21 cellular contexts compared by ENCODE assay signal in the genomic region with DNA sequence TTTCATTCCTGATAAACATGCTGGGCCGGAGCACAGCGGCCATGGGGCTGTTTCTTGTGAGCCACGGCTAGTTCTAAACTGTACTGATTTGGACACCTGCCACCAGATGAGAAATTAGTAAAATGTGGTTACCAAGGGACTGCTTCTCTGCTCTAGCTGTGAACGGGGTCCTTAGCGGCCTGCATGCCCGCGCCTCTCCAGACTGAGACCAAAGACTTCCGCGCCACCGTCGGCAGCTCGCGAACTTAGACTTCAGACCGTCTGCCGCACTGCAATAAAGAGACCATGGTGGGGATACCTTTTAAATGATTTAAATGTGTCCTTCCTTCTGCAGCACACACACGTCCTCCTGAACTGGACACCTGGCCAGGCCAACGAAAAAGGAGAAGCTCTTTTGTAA.
DNase-seq lines count a peak whose midpoint lies in the region; ATAC-seq, FAIRE-seq and TF ChIP-seq lines count a peak whose summit lies in the region.
"Had no signal": no experiment of that assay in that cellular context is flagged by ENCODE, and none has a peak within 500 bp of the region (broad histone marks: within the 10 kb centered on the region; RNA-seq: fewer than 3 reads in every experiment).

No MANE protein-coding gene starts in this region.

- TF ChIP-seq EP300 in H1 (IDR thresholded peaks at IDR 0.05; ENCODE audit: borderline replicate concordance in 1 of 2, low read depth in 2 of 2, low read length in 2 of 2) = no peak

- no peak overlapping the region for H3K9ac ChIP-seq in H1 (replicated peaks in 1 of 4; ENCODE audit: extremely low read depth in 1 of 4, low read depth in 3 of 4, low read length in 3 of 4)
- H3K9ac ChIP-seq: BLaER1 treated with 17β-estradiol and CSF1 and Interleukin-3, amounts not matched to agents 10 nM and 100 nM had no signal

- no peak overlapping the region for H2BK5ac ChIP-seq in H1 (ENCODE audit: low read depth, low read length)

- H3K79me2 ChIP-seq in H1 (ENCODE audit: control insufficient read depth in 1 of 2, insufficient read depth in 2 of 2, low read length in 2 of 2) = no peaks in the 10 kb centered on the region

- H4K8ac ChIP-seq in H1 (ENCODE audit: extremely low read depth, insufficient read depth, low read length) = no peak overlapping the region

- peaks cover 22% of the 10 kb centered on the region in 2 donors for H3K4me1 Mint-ChIP-seq in natural killer cell
- peaks cover 14 to 18% of the 10 kb centered on the region in 2 donors for H3K4me1 Mint-ChIP-seq in natural killer cell treated with Interleukin-12 subunit alpha and Interleukin-12 subunit beta and Interleukin-15 and Interleukin-18, amount 100 ng/mL, for 72 hours (ENCODE audit: low read depth in 2 of 2)
- H3K4me1 Mint-ChIP-seq: B cell had no signal

- 96% methylated on average over 17 of the region's 17 CpGs; no CpG with 5 or more reads in 1 of the 2 experiments for WGBS in H1 (ENCODE audit: extremely low coverage in 1 of 2, insufficient coverage in 1 of 2, insufficient read length in 1 of 2, insufficient replicate concordance in 2 of 2, low coverage in 1 of 2, low lambda C conversion rate in 2 of 2, missing lambda C conversion rate in 1 of 2), 2 experiments

- no peak overlapping the region for H3K56ac ChIP-seq in H1 (replicated peaks; ENCODE audit: insufficient read length, low read depth, low read length)

- no peak overlapping the region for H2AFZ ChIP-seq in H1 (ENCODE audit: low read length)

- H3K9me3 ChIP-seq in H1 (ENCODE audit: insufficient read depth in 2 of 2, low read depth in 1 of 2, low read length in 1 of 2) = peaks cover 0 to 38% of the 10 kb centered on the region in 2 experiments; a peak in 2 of 4 replicates

- H3K18ac ChIP-seq in H1 (ENCODE audit: extremely low read depth, low read length) = no peak overlapping the region

- no peak overlapping the region for H3K4me2 ChIP-seq in H1 (ENCODE audit: insufficient read depth in 1 of 2, low read depth in 2 of 2, low read length in 2 of 2)
- H3K4me2 ChIP-seq: A549; BLaER1 treated with 17β-estradiol and CSF1 and Interleukin-3, amounts not matched to agents 10 nM and 100 nM had no signal

- H4K5ac ChIP-seq in H1 (ENCODE audit: insufficient read length, low read depth, low read length) = no peak overlapping the region

- H2BK12ac ChIP-seq in H1 (ENCODE audit: low read depth, low read length) = no peak overlapping the region

- DNase-seq in natural killer cell = no peak
- no peak for DNase-seq in natural killer cell treated with Interleukin-12 subunit alpha and Interleukin-12 subunit beta and Interleukin-15 and Interleukin-18, amount 100 ng/mL, for 72 hours (ENCODE audit: low spot score)
- DNase-seq in H1 (ENCODE audit: low read depth in 1 of 2, low spot score in 2 of 2) = no peak
- DNase-seq in NCI-H1105 (lab: John Stamatoyannopoulos, UW) = no peak
- DNase-seq: AML-193; Caco-2; Calu3; CD4-positive, alpha-beta T cell; CD8-positive, alpha-beta T cell; DMS79 treated with DMSO at 0.1 percent for 48 hours; GF-D8 had no signal

- 0 out of 2 replicates have a peak overlapping the region, but pooled peaks have one; percentile 6 for H2AK5ac ChIP-seq in H1 (ENCODE audit: low read depth, low read length)

- ATAC-seq in natural killer cell (no peak), GM19452 (IDR thresholded peaks at IDR 0.05; ENCODE audit: unreplicated experiment) (no peak)
- no peak for ATAC-seq in natural killer cell treated with Interleukin-12 subunit alpha and Interleukin-12 subunit beta and Interleukin-15 and Interleukin-18, amount 100 ng/mL, for 72 hours
- ATAC-seq: A549; CD8-positive, alpha-beta T cell had no signal

- POLR2A ChIA-PET in H1 (lab: Charles Lee; ENCODE audit: partially characterized antibody) = no interaction called here

- no peak for FAIRE-seq in H1 (lab: Jason Lieb, UNC)
- FAIRE-seq: A549, D721Med, G401.6, GM12891, GM18507 had no signal

- no peak overlapping the region for H3K4me3 ChIP-seq in H1 (ENCODE audit: extremely low read depth in 1 of 4, insufficient read depth in 2 of 4, low read depth in 3 of 4, low read length in 4 of 4)
- H3K4me3 ChIP-seq: A549; BLaER1 treated with 17β-estradiol and CSF1 and Interleukin-3, amounts not matched to agents 10 nM and 100 nM had no signal

- H4K20me1 ChIP-seq in H1 (replicated peaks in 1 of 2; ENCODE audit: control insufficient read depth in 1 of 2, insufficient read depth in 2 of 2, low read length in 2 of 2) = no peaks in the 10 kb centered on the region
- H4K20me1 ChIP-seq: BLaER1 treated with 17β-estradiol and CSF1 and Interleukin-3, amounts not matched to agents 10 nM and 100 nM had no signal

- no peak for TF ChIP-seq RAD21 in H1 (IDR thresholded peaks at IDR 0.05 in 1 of 2, conservative IDR thresholded peaks at IDR 0.05 in 1 of 2; ENCODE audit: low read depth in 2 of 2, low read length in 2 of 2)

- H3K14ac ChIP-seq in H1 (ENCODE audit: insufficient read length) = no peak overlapping the region

- peak overlapping the region; percentile 31 for H3K4me3 Mint-ChIP-seq in natural killer cell
- no peak overlapping the region for H3K4me3 Mint-ChIP-seq in natural killer cell treated with Interleukin-12 subunit alpha and Interleukin-12 subunit beta and Interleukin-15 and Interleukin-18, amount 100 ng/mL, for 72 hours
- H3K4me3 Mint-ChIP-seq: B cell; CD4-positive, alpha-beta T cell; CD8-positive, alpha-beta T cell had no signal

- H3K27ac ChIP-seq in H1 (ENCODE audit: low read depth, low read length) = no peak overlapping the region
- H3K27ac ChIP-seq: 22Rv1; A549; BLaER1 treated with 17β-estradiol and CSF1 and Interleukin-3, amounts not matched to agents 10 nM and 100 nM; C4-2B had no signal

- H3K27me3 ChIP-seq in H1 (replicated peaks in 1 of 4; ENCODE audit: control insufficient read depth in 3 of 4, extremely low read depth in 1 of 4, insufficient read depth in 3 of 4, low read length in 3 of 4) = no peaks in the 10 kb centered on the region
- H3K27me3 ChIP-seq: BLaER1 treated with 17β-estradiol and CSF1 and Interleukin-3, amounts not matched to agents 10 nM and 100 nM had no signal

- no peaks in the 10 kb centered on the region for H3K9me3 Mint-ChIP-seq in natural killer cell
- no peaks in the 10 kb centered on the region for H3K9me3 Mint-ChIP-seq in natural killer cell treated with Interleukin-12 subunit alpha and Interleukin-12 subunit beta and Interleukin-15 and Interleukin-18, amount 100 ng/mL, for 72 hours

- intact Hi-C loops in natural killer cell (cut with micrococcal nuclease) = no loop called here

- no peak overlapping the region for H2BK15ac ChIP-seq in H1 (ENCODE audit: low read length)

- no peaks in the 10 kb centered on the region for H3K36me3 ChIP-seq in H1 (ENCODE audit: control insufficient read depth in 2 of 4, insufficient read depth in 4 of 4, low read length in 3 of 4)
- H3K36me3 ChIP-seq: BLaER1 treated with 17β-estradiol and CSF1 and Interleukin-3, amounts not matched to agents 10 nM and 100 nM had no signal

- H3K27ac Mint-ChIP-seq in natural killer cell = no peak overlapping the region
- H3K27ac Mint-ChIP-seq in natural killer cell treated with Interleukin-12 subunit alpha and Interleukin-12 subunit beta and Interleukin-15 and Interleukin-18, amount 100 ng/mL, for 72 hours = no peak overlapping the region
- H3K27ac Mint-ChIP-seq: B cell; CD4-positive, alpha-beta T cell; CD8-positive, alpha-beta T cell had no signal

- TF ChIP-seq POLR2A in H1 (IDR thresholded peaks at IDR 0.05; ENCODE audit: control extremely low read depth in 1 of 2, low read depth in 2 of 2, low read length in 2 of 2) = no peak

- CTCF ChIA-PET in H1 (lab: Charles Lee; ENCODE audit: partially characterized antibody) = interaction anchor here (1.1 kb wide), 1 partner anchor 143 kb away, joined by 3 read pairs; no protein-coding TSS in a partner anchor

- no peak overlapping the region for H2BK20ac ChIP-seq in H1 (ENCODE audit: low read length)

- no peak for TF ChIP-seq CTCF in natural killer cell (IDR thresholded peaks at IDR 0.05)
- no peak for TF ChIP-seq CTCF in H1 (IDR thresholded peaks at IDR 0.05; ENCODE audit: control extremely low read depth in 1 of 3, insufficient read depth in 1 of 3, low read depth in 1 of 3, low read length in 3 of 3)

- H3K4ac ChIP-seq in H1 (replicated peaks; ENCODE audit: insufficient read length, low read depth, low read length) = no peak overlapping the region

- no peaks in the 10 kb centered on the region for H3K79me1 ChIP-seq in H1 (ENCODE audit: low read depth, low read length)

- no peaks in the 10 kb centered on the region for H3K36me3 Mint-ChIP-seq in natural killer cell
- H3K36me3 Mint-ChIP-seq in natural killer cell treated with Interleukin-12 subunit alpha and Interleukin-12 subunit beta and Interleukin-15 and Interleukin-18, amount 100 ng/mL, for 72 hours = peaks cover 5% of the 10 kb centered on the region
- H3K36me3 Mint-ChIP-seq: CD8-positive, alpha-beta T cell had no signal

- H3K23ac ChIP-seq in H1 (ENCODE audit: insufficient read length) = no peak overlapping the region

- peaks cover 20 to 24% of the 10 kb centered on the region in 2 donors for H3K27me3 Mint-ChIP-seq in natural killer cell (ENCODE audit: low read depth in 2 of 2)
- peaks cover 20 to 37% of the 10 kb centered on the region in 2 donors for H3K27me3 Mint-ChIP-seq in natural killer cell treated with Interleukin-12 subunit alpha and Interleukin-12 subunit beta and Interleukin-15 and Interleukin-18, amount 100 ng/mL, for 72 hours

- H2BK120ac ChIP-seq in H1 (replicated peaks; ENCODE audit: low read depth, low read length) = no peak overlapping the region

- no peak overlapping the region for H4K91ac ChIP-seq in H1 (replicated peaks; ENCODE audit: insufficient read length, low read length)

- no peaks in the 10 kb centered on the region for H3K23me2 ChIP-seq in H1 (ENCODE audit: low read depth, low read length)

- no peaks in the 10 kb centered on the region for H3K4me1 ChIP-seq in H1 (replicated peaks in 1 of 4; ENCODE audit: control insufficient read depth in 3 of 4, insufficient read depth in 4 of 4, low read length in 3 of 4)
- H3K4me1 ChIP-seq: A549, Caco-2 had no signal

TF ChIP-seq in H1, 55 proteins besides CTCF, POLR2A, EP300 and RAD21 (continues in another document):
- TF ChIP-seq HDAC6 (IDR thresholded peaks at IDR 0.05; ENCODE audit: low read depth, low read length) (no peak), NRF1 (IDR thresholded peaks at IDR 0.05; ENCODE audit: low read depth, low read length) (no peak), RBBP5 (IDR thresholded peaks at IDR 0.05; ENCODE audit: borderline replicate concordance, low read depth, low read length) (no peak), KDM5A (IDR thresholded peaks at IDR 0.05; ENCODE audit: low read length) (no peak), CEBPB (IDR thresholded peaks at IDR 0.05; ENCODE audit: low read depth, low read length) (no peak), CHD2 (IDR thresholded peaks at IDR 0.05; ENCODE audit: low read length) (no peak), BRCA1 (IDR thresholded peaks at IDR 0.05; ENCODE audit: low read depth, low read length) (no peak), RXRA (IDR thresholded peaks at IDR 0.05; ENCODE audit: insufficient read depth, low read depth, low read length) (no peak), EGR1 (IDR thresholded peaks at IDR 0.05; ENCODE audit: borderline replicate concordance, low read depth, low read length) (no peak)
- TF ChIP-seq, protein P1, sequence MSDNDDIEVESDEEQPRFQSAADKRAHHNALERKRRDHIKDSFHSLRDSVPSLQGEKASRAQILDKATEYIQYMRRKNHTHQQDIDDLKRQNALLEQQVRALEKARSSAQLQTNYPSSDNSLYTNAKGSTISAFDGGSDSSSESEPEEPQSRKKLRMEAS (IDR thresholded peaks at IDR 0.05) = no peak
